22 cellular contexts compared by ENCODE assay signal in genomic region chr22:49545606-49546005, GRCh38.
DNase-seq lines count a peak whose midpoint lies in the region; ATAC-seq, FAIRE-seq and TF ChIP-seq lines count a peak whose summit lies in the region.
"Had no signal": no experiment of that assay in that cellular context is flagged by ENCODE, and none has a peak within 500 bp of the region (broad histone marks: within the 10 kb centered on the region; RNA-seq: fewer than 3 reads in every experiment).

No MANE protein-coding gene starts in this region.

- peak; percentile 4 for DNase-seq in activated naive CD4-positive, alpha-beta T cell treated with anti-CD3 and anti-CD28 coated beads, Interleukin-2, amount 10 ng/mL, durations not matched to agents 7 days and 5 days
- no peak for DNase-seq in activated naive CD4-positive, alpha-beta T cell treated with anti-CD3 and anti-CD28 coated beads for 36 hours
- DNase-seq in right lobe of liver: peak in 2 of 3 donors; percentile 15 to 16
- DNase-seq in HepG2 (ENCODE audit: low spot score): no peak
- DNase-seq in lower lobe of right lung: peak; percentile 28
- peak; percentile 20 to 43 for DNase-seq in suprapubic skin (ENCODE audit: low spot score in 2 of 2)
- no peak for DNase-seq in dedifferentiated amniotic fluid mesenchymal stem cell (ENCODE audit: extremely low spot score)
- DNase-seq: 8988T; CD4-positive, alpha-beta memory T cell; DMS153; DMS79; GDM1; HCEC 1CT; HFFc6 had no signal

- H3K9ac ChIP-seq in HepG2 (ENCODE audit: insufficient read depth, low read depth, low read length): no peak overlapping the region
- H3K9ac ChIP-seq: BLaER1 had no signal

- H3K4me2 ChIP-seq in HepG2 (ENCODE audit: low read depth, low read length): no peak overlapping the region
- H3K4me2 ChIP-seq: BLaER1, GM23338 had no signal

- H3K4me3 ChIP-seq in right lobe of liver (no peak overlapping the region), HepG2 (replicated peaks in 1 of 3; ENCODE audit: insufficient read depth in 1 of 3, low read depth in 2 of 3, low read length in 3 of 3) (no peak overlapping the region), lower lobe of right lung (no peak overlapping the region), suprapubic skin (no peak overlapping the region)
- H3K4me3 ChIP-seq: BLaER1, GM23338 had no signal

- in situ Hi-C loops in HepG2 (cut with HindIII; ENCODE audit: extremely low pct_ligation_motif_present, low pct_unique_long_range_greater_than_20kb): no loop called here

- H3K27ac Mint-ChIP-seq in activated naive CD4-positive, alpha-beta T cell treated with anti-CD3 and anti-CD28 coated beads, Interleukin-2, amount 10 ng/mL, durations not matched to agents 7 days and 5 days: no peak overlapping the region
- no peak overlapping the region for H3K27ac Mint-ChIP-seq in activated naive CD4-positive, alpha-beta T cell treated with anti-CD3 and anti-CD28 coated beads for 36 hours
- H3K27ac Mint-ChIP-seq: HFFc6 had no signal

- no peaks in the 10 kb centered on the region for H3K79me2 ChIP-seq in HepG2 (ENCODE audit: insufficient read depth, low read length)

- H3K27me3 ChIP-seq in right lobe of liver (no peaks in the 10 kb centered on the region), HepG2 (ENCODE audit: control insufficient read depth in 1 of 2, insufficient read depth in 2 of 2, low read length in 2 of 2) (peaks cover 3 to 39% of the 10 kb centered on the region in 2 experiments; a peak in 4 of 5 replicates), lower lobe of right lung (ENCODE audit: low read depth) (no peaks in the 10 kb centered on the region), suprapubic skin (peaks cover 41% of the 10 kb centered on the region)
- H3K27me3 ChIP-seq: BLaER1 had no signal

- intact Hi-C loops in activated naive CD4-positive, alpha-beta T cell treated with anti-CD3 and anti-CD28 coated beads for 36 hours (cut with micrococcal nuclease): no loop called here
- intact Hi-C loops in right lobe of liver (cut with DNase I) (no loop called here), HepG2 (cut with micrococcal nuclease; ENCODE audit: unreplicated experiment) (no loop called here), lower lobe of right lung (cut with DNase I) (no loop called here)

- TF ChIP-seq POLR2A in right lobe of liver (IDR thresholded peaks at IDR 0.05) (no peak), HepG2 (IDR thresholded peaks at IDR 0.05; ENCODE audit: insufficient read depth in 1 of 2, low read depth in 2 of 2, low read length in 2 of 2) (no peak), suprapubic skin (IDR thresholded peaks at IDR 0.05) (no peak)

- no peaks in the 10 kb centered on the region for H3K4me1 ChIP-seq in right lobe of liver
- peaks cover 14% of the 10 kb centered on the region for H3K4me1 ChIP-seq in HepG2 (ENCODE audit: insufficient read depth, low read length)
- H3K4me1 ChIP-seq in lower lobe of right lung: no peaks in the 10 kb centered on the region
- no peaks in the 10 kb centered on the region for H3K4me1 ChIP-seq in suprapubic skin

- no peaks in the 10 kb centered on the region for H3K9me3 ChIP-seq in right lobe of liver
- H3K9me3 ChIP-seq in HepG2 (ENCODE audit: low read length): peaks cover 1% of the 10 kb centered on the region
- H3K9me3 ChIP-seq in lower lobe of right lung: peaks cover 2% of the 10 kb centered on the region
- H3K9me3 ChIP-seq in suprapubic skin: peaks cover 2% of the 10 kb centered on the region

- POLR2A ChIA-PET in HepG2 (lab: Yijun Ruan, JAX): no interaction called here

- H3K4me1 Mint-ChIP-seq in activated naive CD4-positive, alpha-beta T cell treated with anti-CD3 and anti-CD28 coated beads, Interleukin-2, amount 10 ng/mL, durations not matched to agents 7 days and 5 days: no peaks in the 10 kb centered on the region
- no peaks in the 10 kb centered on the region for H3K4me1 Mint-ChIP-seq in activated naive CD4-positive, alpha-beta T cell treated with anti-CD3 and anti-CD28 coated beads for 36 hours (ENCODE audit: low read depth)
- H3K4me1 Mint-ChIP-seq: CD14-positive monocyte had no signal

- no peak for FAIRE-seq in HepG2 (lab: Jason Lieb, UNC)
- FAIRE-seq: GM12892, GM18507, H54, HTR-8/SVneo had no signal

- no peak for TF ChIP-seq EP300 in HepG2 (IDR thresholded peaks at IDR 0.05; ENCODE audit: low read depth in 2 of 2, low read length in 2 of 2)
- no peak for TF ChIP-seq EP300 in HepG2 (CRISPR knock-in tag; IDR thresholded peaks at IDR 0.05; ENCODE audit: borderline replicate concordance)
- TF ChIP-seq EP300 in suprapubic skin (IDR thresholded peaks at IDR 0.05): no peak

- no peaks in the 10 kb centered on the region for H3K36me3 Mint-ChIP-seq in activated naive CD4-positive, alpha-beta T cell treated with anti-CD3 and anti-CD28 coated beads, Interleukin-2, amount 10 ng/mL, durations not matched to agents 7 days and 5 days
- peaks cover 6% of the 10 kb centered on the region for H3K36me3 Mint-ChIP-seq in activated naive CD4-positive, alpha-beta T cell treated with anti-CD3 and anti-CD28 coated beads for 36 hours (ENCODE audit: low read depth)

- no TSS peak for BruUV-seq in HepG2 (replicated peaks; lab: Mats Ljungman, UMichigan)

- no peaks in the 10 kb centered on the region for H4K20me1 ChIP-seq in HepG2 (ENCODE audit: insufficient read depth, low read length)

- TF ChIP-seq RAD21 in HepG2 (CRISPR knock-in tag; IDR thresholded peaks at IDR 0.05): no peak

- CTCF ChIA-PET in activated naive CD4-positive, alpha-beta T cell treated with anti-CD3 and anti-CD28 coated beads, Interleukin-2, amount 10 ng/mL, durations not matched to agents 7 days and 5 days (lab: Charles Lee): no interaction called here
- CTCF ChIA-PET in activated naive CD4-positive, alpha-beta T cell treated with anti-CD3 and anti-CD28 coated beads for 36 hours (lab: Charles Lee): interaction anchor here (0.5 kb wide), 1 partner anchor 109 kb away, joined by 3 read pairs; no protein-coding TSS in a partner anchor
- CTCF ChIA-PET in HepG2 (lab: Yijun Ruan, JAX; ENCODE audit: low intra/inter-chr PET ratio, low total read pairs): no interaction called here

- WGBS in right lobe of liver (ENCODE audit: insufficient coverage, low coverage, low lambda C conversion rate, missing lambda C conversion rate): no CpG with 5 or more reads among the region's 8 CpGs
- 10% methylated on average over 4 of the region's 8 CpGs for WGBS in HepG2 (ENCODE audit: low lambda C conversion rate)
- WGBS in suprapubic skin: 83% methylated on average over 8 of the region's 8 CpGs

- no peaks in the 10 kb centered on the region for H3K27me3 Mint-ChIP-seq in activated naive CD4-positive, alpha-beta T cell treated with anti-CD3 and anti-CD28 coated beads, Interleukin-2, amount 10 ng/mL, durations not matched to agents 7 days and 5 days
- no peaks in the 10 kb centered on the region for H3K27me3 Mint-ChIP-seq in activated naive CD4-positive, alpha-beta T cell treated with anti-CD3 and anti-CD28 coated beads for 36 hours (ENCODE audit: low read depth)
- H3K27me3 Mint-ChIP-seq: CD4-positive, alpha-beta memory T cell had no signal

- H3K27ac ChIP-seq in right lobe of liver: no peak overlapping the region
- H3K27ac ChIP-seq in HepG2 (ENCODE audit: extremely low read length, insufficient read depth, low read length): no peak overlapping the region
- H3K27ac ChIP-seq in lower lobe of right lung: no peak overlapping the region
- no peak overlapping the region for H3K27ac ChIP-seq in suprapubic skin
- H3K27ac ChIP-seq: BLaER1 had no signal

- no peak overlapping the region for H3K4me3 Mint-ChIP-seq in activated naive CD4-positive, alpha-beta T cell treated with anti-CD3 and anti-CD28 coated beads, Interleukin-2, amount 10 ng/mL, durations not matched to agents 7 days and 5 days
- H3K4me3 Mint-ChIP-seq in activated naive CD4-positive, alpha-beta T cell treated with anti-CD3 and anti-CD28 coated beads for 36 hours: no peak overlapping the region
- H3K4me3 Mint-ChIP-seq: CD14-positive monocyte; CD4-positive, alpha-beta memory T cell; GM23338; HFFc6 had no signal

- H3K36me3 ChIP-seq in right lobe of liver (no peaks in the 10 kb centered on the region), HepG2 (replicated peaks in 1 of 2; ENCODE audit: control insufficient read depth in 1 of 2, insufficient read depth in 2 of 2, low read length in 2 of 2) (no peaks in the 10 kb centered on the region), lower lobe of right lung (no peaks in the 10 kb centered on the region), suprapubic skin (no peaks in the 10 kb centered on the region)
- H3K36me3 ChIP-seq: BLaER1 had no signal

- H2AFZ ChIP-seq in HepG2 (ENCODE audit: low read length): no peak overlapping the region
- H2AFZ ChIP-seq: GM23338 had no signal

- ATAC-seq in right lobe of liver (no peak), HepG2 (no peak), lower lobe of right lung (no peak), GM18868 (IDR thresholded peaks at IDR 0.05; ENCODE audit: unreplicated experiment) (no peak)
- ATAC-seq: GM23338 had no signal

- TF ChIP-seq CTCF in right lobe of liver (IDR thresholded peaks at IDR 0.05): no peak
- no peak for TF ChIP-seq CTCF in HepG2 (CRISPR knock-in tag; IDR thresholded peaks at IDR 0.05)
- TF ChIP-seq CTCF in lower lobe of right lung (IDR thresholded peaks at IDR 0.05): no peak
- no peak for TF ChIP-seq CTCF in suprapubic skin (IDR thresholded peaks at IDR 0.05)

- peaks cover 9% of the 10 kb centered on the region for H3K9me3 Mint-ChIP-seq in activated naive CD4-positive, alpha-beta T cell treated with anti-CD3 and anti-CD28 coated beads, Interleukin-2, amount 10 ng/mL, durations not matched to agents 7 days and 5 days
- peaks cover 4% of the 10 kb centered on the region for H3K9me3 Mint-ChIP-seq in activated naive CD4-positive, alpha-beta T cell treated with anti-CD3 and anti-CD28 coated beads for 36 hours

TF ChIP-seq in HepG2, 621 proteins besides CTCF, POLR2A, EP300 and RAD21 (continues in another document):
- TF ChIP-seq GFI1 (CRISPR knock-in tag; IDR thresholded peaks at IDR 0.05; ENCODE audit: borderline replicate concordance) (no peak), ZNF354B (CRISPR knock-in tag; IDR thresholded peaks at IDR 0.05) (no peak), ZNF703 (CRISPR knock-in tag; IDR thresholded peaks at IDR 0.05; ENCODE audit: borderline replicate concordance) (no peak), MAF1 (CRISPR knock-in tag; IDR thresholded peaks at IDR 0.05; ENCODE audit: borderline replicate concordance) (no peak), ZNF136 (CRISPR knock-in tag; IDR thresholded peaks at IDR 0.05; ENCODE audit: low read depth) (no peak), ZFP36L2 (CRISPR knock-in tag; IDR thresholded peaks at IDR 0.05) (no peak)
- TF ChIP-seq, protein P1, sequence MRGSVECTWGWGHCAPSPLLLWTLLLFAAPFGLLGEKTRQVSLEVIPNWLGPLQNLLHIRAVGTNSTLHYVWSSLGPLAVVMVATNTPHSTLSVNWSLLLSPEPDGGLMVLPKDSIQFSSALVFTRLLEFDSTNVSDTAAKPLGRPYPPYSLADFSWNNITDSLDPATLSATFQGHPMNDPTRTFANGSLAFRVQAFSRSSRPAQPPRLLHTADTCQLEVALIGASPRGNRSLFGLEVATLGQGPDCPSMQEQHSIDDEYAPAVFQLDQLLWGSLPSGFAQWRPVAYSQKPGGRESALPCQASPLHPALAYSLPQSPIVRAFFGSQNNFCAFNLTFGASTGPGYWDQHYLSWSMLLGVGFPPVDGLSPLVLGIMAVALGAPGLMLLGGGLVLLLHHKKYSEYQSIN (CRISPR knock-in tag; IDR thresholded peaks at IDR 0.05; ENCODE audit: borderline replicate concordance): no peak

Comparison
In these comparisons a context has a peak if more than half of its experiments do, and no peak if none do; other contexts are left out.
1. DNase-seq: peak in activated naive CD4-positive, alpha-beta T cell treated with anti-CD3 and anti-CD28 coated beads, Interleukin-2, amount 10 ng/mL, durations not matched to agents 7 days and 5 days (single experiment), right lobe of liver (2 of 3), lower lobe of right lung (single experiment) and suprapubic skin (2 of 2); none in activated naive CD4-positive, alpha-beta T cell treated with anti-CD3 and anti-CD28 coated beads for 36 hours (single experiment), HepG2 (single experiment) and dedifferentiated amniotic fluid mesenchymal stem cell (single experiment).